17 cellular contexts compared by ENCODE assay signal in the genomic region with DNA sequence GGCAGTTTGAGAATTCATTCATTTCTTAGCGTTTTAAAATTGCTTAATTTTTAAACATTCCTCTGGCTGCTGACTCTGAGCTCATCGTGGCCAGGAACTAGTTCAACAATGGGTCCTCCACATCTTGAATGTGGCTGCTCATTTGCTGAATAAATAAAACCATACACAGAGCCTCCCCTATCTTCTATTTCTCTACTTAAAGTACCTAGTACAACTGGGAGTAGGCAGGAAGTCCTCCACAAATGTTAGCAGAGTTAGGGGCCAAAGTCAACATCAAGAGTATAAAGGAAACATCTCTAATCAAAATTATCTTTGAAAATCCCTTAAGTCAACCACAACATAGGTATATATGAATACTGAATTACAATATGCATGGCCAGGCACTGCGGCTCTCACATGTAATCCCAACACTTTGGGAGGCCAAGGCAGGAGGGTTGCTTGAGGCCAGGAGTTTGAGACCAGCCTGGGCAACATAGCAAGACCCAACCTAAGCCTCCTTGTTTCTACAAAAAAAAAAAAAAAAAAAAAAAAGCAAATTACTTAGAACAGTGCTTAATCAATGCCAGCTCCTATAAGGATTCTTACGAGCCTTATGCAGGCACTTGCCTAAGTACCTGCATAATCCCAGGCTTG. TPM values are rescaled to one million over a fixed set of nuclear protein-coding genes. Genes with fewer than 3 reads are reported as not detected.
A peak's percentile ranks its signal among the peaks of the same experiment; 100 is the strongest.
DNase-seq lines count a peak whose midpoint lies in the region; ATAC-seq and TF ChIP-seq lines count a peak whose summit lies in the region.
"Had no signal": no experiment of that assay in that cellular context is flagged by ENCODE, and none has a peak within 500 bp of the region (broad histone marks: within the 10 kb centered on the region; RNA-seq: fewer than 3 reads in every experiment).

No MANE protein-coding gene starts in this region.

- no peaks in the 10 kb centered on the region for H3K9me3 Mint-ChIP-seq in MCF 10A (ENCODE audit: unreplicated experiment)
- H3K9me3 Mint-ChIP-seq: activated naive CD4-positive, alpha-beta T cell treated with anti-CD3 and anti-CD28 coated beads, Interleukin-2, amount 50 U/mL, for 72 hours; brain; endodermal cell had no signal

- TF ChIP-seq CTCF in MM.1S (IDR thresholded peaks at IDR 0.05; ENCODE audit: low read length) (no peak), MCF 10A (IDR thresholded peaks at IDR 0.05; ENCODE audit: unreplicated experiment) (no peak), hepatocyte (IDR thresholded peaks at IDR 0.05; ENCODE audit: poor library complexity) (no peak), coronary artery (IDR thresholded peaks at IDR 0.05) (no peak)

- peaks cover 24% of the 10 kb centered on the region for H3K4me1 Mint-ChIP-seq in MCF 10A (ENCODE audit: insufficient read depth, unreplicated experiment)

- peak overlapping the region; percentile 87 for H3K27ac Mint-ChIP-seq in MCF 10A (ENCODE audit: low read depth, unreplicated experiment)
- H3K27ac Mint-ChIP-seq: activated CD4-positive, alpha-beta T cell treated with anti-CD3 and anti-CD28 coated beads for 36 hours; endodermal cell had no signal

- POLR2A ChIA-PET in MCF 10A (lab: Yijun Ruan, JAX) = interaction anchor here (0.7 to 1.2 kb wide), 3 partner anchors 15 to 27 kb away, joined by 3 read pairs; no protein-coding TSS in a partner anchor

- no TSS peak for BruUV-seq in MCF 10A (replicated peaks; lab: Mats Ljungman, UMichigan)

- 68% methylated on average over 4 of the region's 4 CpGs for WGBS in hepatocyte (ENCODE audit: low lambda C conversion rate, missing lambda C conversion rate)

- H3K9me2 ChIP-seq in MM.1S (replicated peaks; ENCODE audit: insufficient read depth, low read length) (no peaks in the 10 kb centered on the region), hepatocyte (replicated peaks; ENCODE audit: insufficient read depth) (no peaks in the 10 kb centered on the region)

- H3K27ac ChIP-seq in MM.1S (ENCODE audit: low read length) = peak overlapping the region; percentile 76
- peak overlapping the region; percentile 85 for H3K27ac ChIP-seq in hepatocyte
- H3K27ac ChIP-seq in coronary artery = no peak overlapping the region

- H3K4me3 ChIP-seq in MM.1S (ENCODE audit: low read length) = peak overlapping the region; percentile 3; the same call in 1 of the 2 replicates
- H3K4me3 ChIP-seq in hepatocyte = no peak overlapping the region
- H3K4me3 ChIP-seq in coronary artery = no peak overlapping the region
- H3K4me3 ChIP-seq: HAP-1 had no signal

- intact Hi-C loops in MCF 10A (cut with micrococcal nuclease) (no loop called here), sciatic nerve (cut with DNase I) (loop anchor here (10.0 kb wide), 1 partner anchor 1815 kb away; no protein-coding TSS in a partner anchor)

- ATAC-seq in sciatic nerve (peak; percentile 16), GM19467 (IDR thresholded peaks at IDR 0.05; ENCODE audit: unreplicated experiment) (no peak), HG02763 (IDR thresholded peaks at IDR 0.05; ENCODE audit: unreplicated experiment) (no peak)
- ATAC-seq: activated CD4-positive, alpha-beta T cell treated with anti-CD3 and anti-CD28 coated beads for 36 hours had no signal

- DNase-seq in MM.1S = no peak
- no peak for DNase-seq in MCF 10A (ENCODE audit: unreplicated experiment)
- DNase-seq in hepatocyte (ENCODE audit: low spot score) = no peak
- no peak for DNase-seq in sciatic nerve (ENCODE audit: low spot score)
- no peak for DNase-seq in pons (ENCODE audit: low spot score)
- no peak for DNase-seq in coronary artery (ENCODE audit: low spot score)
- DNase-seq: activated CD4-positive, alpha-beta T cell treated with anti-CD3 and anti-CD28 coated beads for 36 hours; endodermal cell; foreskin melanocyte; NCI-H1694; NCI-H446 treated with DMSO at 0.1 percent for 48 hours; T1000 had no signal

- H2AFZ ChIP-seq in MM.1S (ENCODE audit: low read length) (no peak overlapping the region), hepatocyte (no peak overlapping the region)

- CTCF ChIA-PET in MCF 10A (lab: Yijun Ruan, JAX) = interaction anchor here (0.6 to 1.6 kb wide), 6 partner anchors 9 to 129 kb away, joined by 3 to 6 read pairs (median 3); no protein-coding TSS in a partner anchor

- no peaks in the 10 kb centered on the region for H3K79me2 ChIP-seq in MM.1S (ENCODE audit: low read length)
- H3K79me2 ChIP-seq in hepatocyte = peaks cover 5% of the 10 kb centered on the region

- H3K27me3 ChIP-seq in MM.1S (replicated peaks; ENCODE audit: insufficient read depth, low read length) = no peaks in the 10 kb centered on the region
- H3K27me3 ChIP-seq in hepatocyte = no peaks in the 10 kb centered on the region

- H3K36me3 Mint-ChIP-seq in MCF 10A (ENCODE audit: insufficient read depth, unreplicated experiment) = peaks cover 68% of the 10 kb centered on the region

- peak overlapping the region; percentile 11; the same call in 1 of the 2 replicates for H3K9ac ChIP-seq in MM.1S (ENCODE audit: low read length)

- H3K36me3 ChIP-seq in MM.1S (replicated peaks; ENCODE audit: insufficient read depth, low read length) (no peaks in the 10 kb centered on the region), hepatocyte (replicated peaks; ENCODE audit: insufficient read depth, low read depth) (no peaks in the 10 kb centered on the region)
- H3K36me3 ChIP-seq: HAP-1 had no signal

- H3K4me1 ChIP-seq in MM.1S (ENCODE audit: low read length) (peaks cover 26% of the 10 kb centered on the region), hepatocyte (ENCODE audit: insufficient read depth) (peaks cover 22% of the 10 kb centered on the region)

- H3K4me2 ChIP-seq in MM.1S (ENCODE audit: low read depth, low read length) (peak overlapping the region; percentile 67), hepatocyte (peak overlapping the region; percentile 39)

- H3K27me3 Mint-ChIP-seq in MCF 10A (ENCODE audit: insufficient read depth, unreplicated experiment) = no peaks in the 10 kb centered on the region
- H3K27me3 Mint-ChIP-seq: activated CD4-positive, alpha-beta T cell treated with anti-CD3 and anti-CD28 coated beads for 36 hours; brain had no signal

- H3F3A ChIP-seq in MM.1S (ENCODE audit: insufficient read depth, low read length) = peaks cover 23% of the 10 kb centered on the region

- H3K9me3 ChIP-seq in MM.1S (replicated peaks; ENCODE audit: insufficient read depth, low read length) (no peaks in the 10 kb centered on the region), hepatocyte (ENCODE audit: low read depth) (no peaks in the 10 kb centered on the region)
- H3K9me3 ChIP-seq: HAP-1 had no signal

- H3K4me3 Mint-ChIP-seq in MCF 10A (ENCODE audit: unreplicated experiment) = no peak overlapping the region
- H3K4me3 Mint-ChIP-seq: activated CD4-positive, alpha-beta T cell treated with anti-CD3 and anti-CD28 coated beads for 36 hours; brain; endodermal cell had no signal

- no peaks in the 10 kb centered on the region for H4K20me1 ChIP-seq in MM.1S (ENCODE audit: insufficient read depth, low read length)
- H4K20me1 ChIP-seq in hepatocyte (ENCODE audit: insufficient read depth, poor library complexity, severe bottlenecking) = no peaks in the 10 kb centered on the region

RNA-seq across cellular contexts. Expression of gene LMOD3, which starts 57.5 kb away (rescaled TPM):
- total RNA-seq in MCF 10A (2022) (not detected in 2 replicates), hepatocyte (not detected in 2 replicates), sciatic nerve (0.09 TPM)
- polyA plus RNA-seq in hepatocyte = not detected in 2 replicates
- total RNA-seq: activated CD4-positive, alpha-beta T cell treated with anti-CD3 and anti-CD28 coated beads for 36 hours; activated naive CD4-positive, alpha-beta T cell treated with anti-CD3 and anti-CD28 coated beads, Interleukin-2, amount 50 U/mL, for 72 hours; endodermal cell had no signal

Comparison
In these comparisons a context has a peak if more than half of its experiments do, and no peak if none do; other contexts are left out.
1. H3K27ac ChIP-seq: peak in MM.1S (single experiment) and hepatocyte (single experiment); none in coronary artery (0 of 2).